Comparison of ENCODE assay signal across 11 cellular contexts in genomic region chr13:84844473-84844872, GRCh38.
DNase-seq lines count a peak whose midpoint lies in the region; ATAC-seq and TF ChIP-seq lines count a peak whose summit lies in the region.
"Had no signal": no experiment of that assay in that cellular context is flagged by ENCODE, and none has a peak within 500 bp of the region (broad histone marks: within the 10 kb centered on the region; RNA-seq: fewer than 3 reads in every experiment).

No MANE protein-coding gene starts in this region.

- WGBS in hepatocyte (ENCODE audit: low lambda C conversion rate, missing lambda C conversion rate) = 25% methylated on average over 1 of the region's 1 CpG

- H3K36me3 ChIP-seq in hepatocyte (replicated peaks; ENCODE audit: insufficient read depth, low read depth) = no peaks in the 10 kb centered on the region

- H3K79me2 ChIP-seq in hepatocyte = no peaks in the 10 kb centered on the region

- no peak overlapping the region for H2AFZ ChIP-seq in hepatocyte

- ATAC-seq in HG02840 (IDR thresholded peaks at IDR 0.05; ENCODE audit: low FRiP score, unreplicated experiment) = no peak
- ATAC-seq in GM19455 (IDR thresholded peaks at IDR 0.05; ENCODE audit: unreplicated experiment) = no peak

- CTCF ChIA-PET in RWPE1 (lab: Yijun Ruan, JAX) = interaction anchor here (0.5 to 1.0 kb wide), 3 partner anchors 21 to 989 kb away, joined by 3 to 5 read pairs (median 4); no protein-coding TSS in a partner anchor

- H3K4me2 ChIP-seq in hepatocyte = no peak overlapping the region

- no peaks in the 10 kb centered on the region for H3K9me2 ChIP-seq in hepatocyte (replicated peaks; ENCODE audit: insufficient read depth)

- H3K27ac ChIP-seq in RWPE1 (no peak overlapping the region), hepatocyte (no peak overlapping the region)

- in situ Hi-C loops in KBM-7 (cut with MboI; ENCODE audit: low pct_unique_long_range_greater_than_20kb, low sequenced_read_pairs) (no loop called here), G401 (cut with HindIII; ENCODE audit: low sequenced_read_pairs) (no loop called here)

- H4K20me1 ChIP-seq in hepatocyte (ENCODE audit: insufficient read depth, poor library complexity, severe bottlenecking) = no peaks in the 10 kb centered on the region

- peak; percentile 53 for TF ChIP-seq CTCF in RWPE1 (conservative IDR thresholded peaks at IDR 0.05; ENCODE audit: low read depth)
- peak; percentile 63 for TF ChIP-seq CTCF in hepatocyte (IDR thresholded peaks at IDR 0.05; ENCODE audit: poor library complexity)

- DNase-seq in DMS114 treated with DMSO at 0.1 percent for 48 hours (lab: John Stamatoyannopoulos, UW; ENCODE audit: unreplicated experiment) (peak; percentile 52), KBM-7 (peak; percentile 15), RWPE1 (ENCODE audit: low spot score) (peak; percentile 18), hepatocyte (ENCODE audit: low spot score) (peak; percentile 21), G401 (ENCODE audit: low spot score) (no peak)
- no peak for DNase-seq in stimulated activated CD4-positive, alpha-beta T cell treated with anti-CD3 and anti-CD28 coated beads, Interleukin-4, amount 100 ng/mL, for 4 hours
- DNase-seq: NCI-H1048; stimulated activated CD4-positive, alpha-beta T cell treated with anti-CD3 and anti-CD28 coated beads, Interleukin-2, amount 100 ng/mL, for 48 hours had no signal

- H3K4me1 ChIP-seq in hepatocyte (ENCODE audit: insufficient read depth) = no peaks in the 10 kb centered on the region

- POLR2A ChIA-PET in RWPE1 (lab: Yijun Ruan, JAX; ENCODE audit: low non-redundant PET) = no interaction called here

- H3K27me3 ChIP-seq in hepatocyte = no peaks in the 10 kb centered on the region

- no peak overlapping the region for H3K4me3 ChIP-seq in hepatocyte
- H3K4me3 ChIP-seq: lung had no signal

- no peaks in the 10 kb centered on the region for H3K9me3 ChIP-seq in hepatocyte (ENCODE audit: low read depth)

Comparison
In these comparisons a context has a peak if more than half of its experiments do, and no peak if none do; other contexts are left out.
1. DNase-seq: peak in DMS114 treated with DMSO at 0.1 percent for 48 hours (single experiment), KBM-7 (single experiment), RWPE1 (single experiment) and hepatocyte (single experiment); none in G401 (single experiment) and stimulated activated CD4-positive, alpha-beta T cell treated with anti-CD3 and anti-CD28 coated beads, Interleukin-4, amount 100 ng/mL, for 4 hours (0 of 2).